ENCODE assay signal across 1 cellular context in genomic region chr1:20481158-20481617, GRCh38.
TF ChIP-seq lines count a peak whose summit lies in the region.

No MANE protein-coding gene starts in this region.

TF ChIP-seq in HepG2, 621 proteins besides CTCF, POLR2A, EP300 and RAD21 (continues in another document):
- TF ChIP-seq ZFP82 (CRISPR knock-in tag; IDR thresholded peaks at IDR 0.05; ENCODE audit: borderline replicate concordance) (no peak), ZBTB20 (CRISPR knock-in tag; IDR thresholded peaks at IDR 0.05; ENCODE audit: borderline replicate concordance, low read depth) (0 out of 2 replicates have a peak, but pooled peaks have one; percentile 12), PBX2 (CRISPR knock-in tag; IDR thresholded peaks at IDR 0.05) (0 out of 2 replicates have a peak, but pooled peaks have one; percentile 32), ZNF770 (CRISPR knock-in tag; IDR thresholded peaks at IDR 0.05) (peak; percentile 55; the same call in 1 of the 2 replicates), CREB1 (IDR thresholded peaks at IDR 0.05) (peak; percentile 20; the same call in 1 of the 2 replicates), CREB1 (CRISPR knock-in tag; IDR thresholded peaks at IDR 0.05) (no peak), KDM2A (CRISPR knock-in tag; IDR thresholded peaks at IDR 0.05; ENCODE audit: borderline replicate concordance, low read depth) (0 out of 2 replicates have a peak, but pooled peaks have one; percentile 25), PTBP1 (IDR thresholded peaks at IDR 0.05; ENCODE audit: low read depth, low read length, poor library complexity, severe bottlenecking) (peak; percentile 38), TCF12 (IDR thresholded peaks at IDR 0.05) (no peak), TCF12 (CRISPR knock-in tag; IDR thresholded peaks at IDR 0.05) (no peak), TFAP4 (IDR thresholded peaks at IDR 0.05; ENCODE audit: borderline replicate concordance, low read depth) (peak; percentile 28; the same call in 1 of the 2 replicates), NCOR1 (IDR thresholded peaks at IDR 0.05; ENCODE audit: borderline replicate concordance, low read length) (0 out of 2 replicates have a peak, but pooled peaks have one; percentile 10), FOSL2 (CRISPR knock-in tag; IDR thresholded peaks at IDR 0.05) (peak; percentile 79), HBP1 (CRISPR knock-in tag; IDR thresholded peaks at IDR 0.05; ENCODE audit: low read depth) (0 out of 2 replicates have a peak, but pooled peaks have one; percentile 14), SP2 (CRISPR knock-in tag; IDR thresholded peaks at IDR 0.05) (0 out of 2 replicates have a peak, but pooled peaks have one; percentile 1), ZNF687 (CRISPR knock-in tag; IDR thresholded peaks at IDR 0.05) (peak; percentile 39; the same call in 1 of the 2 replicates), NFE2L2 (IDR thresholded peaks at IDR 0.05; ENCODE audit: low read length) (no peak), ZNF292 (CRISPR knock-in tag; IDR thresholded peaks at IDR 0.05; ENCODE audit: borderline replicate concordance, low read depth) (0 out of 2 replicates have a peak, but pooled peaks have one; percentile 16), DMTF1 (CRISPR knock-in tag; IDR thresholded peaks at IDR 0.05) (no peak), SRSF1 (optimal IDR thresholded peaks at IDR 0.05; ENCODE audit: low read depth, low read length) (no peak), GABPB1 (CRISPR knock-in tag; IDR thresholded peaks at IDR 0.05) (0 out of 2 replicates have a peak, but pooled peaks have one; percentile 16), SALL1 (CRISPR knock-in tag; IDR thresholded peaks at IDR 0.05) (0 out of 2 replicates have a peak, but pooled peaks have one; percentile 33), BCL3 (CRISPR knock-in tag; IDR thresholded peaks at IDR 0.05) (no peak), RBFOX2 (IDR thresholded peaks at IDR 0.05; ENCODE audit: low read depth, low read length) (peak; percentile 36), ZNF317 (CRISPR knock-in tag; IDR thresholded peaks at IDR 0.05) (0 out of 2 replicates have a peak, but pooled peaks have one; percentile 28), ZBTB39 (CRISPR knock-in tag; IDR thresholded peaks at IDR 0.05) (no peak), MEIS2 (CRISPR knock-in tag; IDR thresholded peaks at IDR 0.05) (peak; percentile 57; the same call in 1 of the 2 replicates), EEA1 (CRISPR knock-in tag; IDR thresholded peaks at IDR 0.05; ENCODE audit: borderline replicate concordance) (0 out of 2 replicates have a peak, but pooled peaks have one; percentile 19), ZNF362 (CRISPR knock-in tag; IDR thresholded peaks at IDR 0.05; ENCODE audit: borderline replicate concordance) (peak; percentile 55; the same call in 1 of the 2 replicates), GATAD1 (CRISPR knock-in tag; IDR thresholded peaks at IDR 0.05) (no peak), ARID5B (CRISPR knock-in tag; IDR thresholded peaks at IDR 0.05) (no peak)
